7 cellular contexts compared by ENCODE assay signal in the genomic region with DNA sequence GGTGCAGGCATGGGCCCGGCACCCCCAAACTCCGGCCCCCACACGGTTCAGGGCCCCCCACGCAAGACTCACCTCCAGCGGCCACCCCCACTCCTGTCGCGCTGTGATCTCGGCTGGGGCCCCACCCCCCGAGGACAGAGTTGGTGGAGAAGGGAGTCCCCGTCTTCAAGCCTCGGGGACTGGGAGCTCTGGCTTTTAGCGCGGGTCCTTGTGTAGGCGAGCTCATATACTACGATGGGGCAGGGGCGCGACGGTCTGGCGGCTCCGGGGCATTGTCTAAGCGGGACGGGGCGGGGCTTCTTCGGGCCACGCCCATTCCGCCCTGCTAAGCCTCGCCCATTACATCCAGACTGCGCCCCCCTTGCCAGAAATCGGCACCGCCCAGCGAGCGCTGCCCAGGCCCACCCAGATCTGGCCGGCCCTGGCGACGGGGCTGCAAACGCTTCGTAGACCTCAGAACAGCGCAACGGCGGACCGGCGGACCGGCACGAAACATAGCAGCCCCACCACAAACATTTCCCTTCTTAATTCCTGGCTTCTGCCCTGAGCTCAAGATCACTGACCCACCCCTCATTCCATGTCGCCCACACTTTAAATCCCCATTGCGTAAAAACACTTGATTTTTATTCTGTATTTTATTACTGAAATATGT. TPM values are rescaled to one million over a fixed set of nuclear protein-coding genes. Genes with fewer than 3 reads are reported as not detected.
DNase-seq lines count a peak whose midpoint lies in the region; ATAC-seq and TF ChIP-seq lines count a peak whose summit lies in the region.

No MANE protein-coding gene starts in this region.

- peaks cover 5% of the 10 kb centered on the region for H3K9me1 ChIP-seq in IMR-90 (ENCODE audit: insufficient read depth, low read length)

- no TSS peak for BruUV-seq in IMR-90 (replicated peaks; lab: Mats Ljungman, UMichigan)

- in situ Hi-C loops in IMR-90 (cut with MboI; ENCODE audit: low sequenced_read_pairs), result no loop called here

- 2% methylated on average over 11 of the region's 46 CpGs; no CpG with 5 or more reads in 1 of the 2 experiments for WGBS in IMR-90 (ENCODE audit: extremely low coverage in 2 of 2, insufficient read length in 1 of 2), 2 experiments
- WGBS in heart right ventricle, 2 donors, result 2% methylated on average over 46 of the region's 46 CpGs
- whole genome bisulfite sequencing in trophoblast cell (ENCODE audit: extremely low coverage, insufficient coverage, insufficient read length), result no CpG with 5 or more reads among the region's 46 CpGs
- under 1% methylated on average over 46 of the region's 46 CpGs for WGBS in urinary bladder

- no peak overlapping the region for H2BK15ac ChIP-seq in IMR-90 (ENCODE audit: low read depth, low read length)

- H3K23ac ChIP-seq in IMR-90 (ENCODE audit: low read depth, low read length) (no peak overlapping the region), trophoblast cell (ENCODE audit: low read length) (no peak overlapping the region)

- TF ChIP-seq POLR2A in IMR-90 (IDR thresholded peaks at IDR 0.05; ENCODE audit: low read depth, low read length), result no peak

- H3K4me3 ChIP-seq in IMR-90 (ENCODE audit: insufficient read depth, low read depth, low read length) (peak overlapping the region; percentile 85), heart right ventricle (peak overlapping the region; percentile 66 to 95 (median 78)), trophoblast cell (ENCODE audit: low read depth, low read length) (peak overlapping the region; percentile 91), urinary bladder (ENCODE audit: low read depth, low read length) (peak overlapping the region; percentile 52)

- peaks cover 7% of the 10 kb centered on the region for H3K4me1 ChIP-seq in IMR-90 (ENCODE audit: control insufficient read depth, insufficient read depth, low read length)
- peaks cover 12 to 84% (median 57%) of the 10 kb centered on the region in 9 donors for H3K4me1 ChIP-seq in heart right ventricle
- peaks cover 14% of the 10 kb centered on the region in 2 experiments for H3K4me1 ChIP-seq in trophoblast cell (ENCODE audit: control insufficient read depth in 1 of 2, insufficient read depth in 2 of 2, low read length in 2 of 2)
- no peaks in the 10 kb centered on the region for H3K4me1 ChIP-seq in urinary bladder (ENCODE audit: insufficient read depth)

- H2BK12ac ChIP-seq in trophoblast cell (ENCODE audit: low read length), result no peak overlapping the region

- no peak overlapping the region for H2BK20ac ChIP-seq in IMR-90 (ENCODE audit: low read depth, low read length)

- peak; percentile 24 for ATAC-seq in GM18907 (IDR thresholded peaks at IDR 0.05; ENCODE audit: unreplicated experiment)
- ATAC-seq in IMR-90 (ENCODE audit: low read depth), result peak; percentile 82
- peak; percentile 81 to 93 (median 90) for ATAC-seq in heart right ventricle

- H3K36me3 ChIP-seq in IMR-90 (ENCODE audit: control insufficient read depth, insufficient read depth, low read length) (peaks cover 50% of the 10 kb centered on the region), heart right ventricle (peaks cover 0 to 77% (median 46%) of the 10 kb centered on the region in 9 donors), trophoblast cell (ENCODE audit: control insufficient read depth in 1 of 2, insufficient read depth in 2 of 2, low read length in 2 of 2) (peaks cover 45 to 64% of the 10 kb centered on the region in 2 experiments), urinary bladder (ENCODE audit: insufficient read depth) (peaks cover 2% of the 10 kb centered on the region)

- no peak for TF ChIP-seq RAD21 in IMR-90 (IDR thresholded peaks at IDR 0.05; ENCODE audit: low read length)

- H2AFZ ChIP-seq in IMR-90 (replicated peaks; ENCODE audit: low read length, poor library complexity) (peak overlapping the region; percentile 96), trophoblast cell (ENCODE audit: insufficient read depth, low read length, poor library complexity) (peak overlapping the region; percentile 96)

- H3K79me2 ChIP-seq in trophoblast cell (ENCODE audit: control insufficient read depth, insufficient read depth, low read length, poor library complexity), result peaks cover 16% of the 10 kb centered on the region

- H3K79me1 ChIP-seq in IMR-90 (ENCODE audit: low read depth in 1 of 2, low read length in 2 of 2) (peaks cover 0 to 54% of the 10 kb centered on the region in 2 experiments; a peak in 3 of 4 replicates), trophoblast cell (ENCODE audit: low read length) (peaks cover 15% of the 10 kb centered on the region)

- peaks cover 37% of the 10 kb centered on the region for H4K20me1 ChIP-seq in IMR-90 (ENCODE audit: insufficient read depth, low read length)

- H3K9me3 ChIP-seq in IMR-90 (ENCODE audit: control insufficient read depth, insufficient read depth, low read length), result no peaks in the 10 kb centered on the region
- H3K9me3 ChIP-seq in heart right ventricle, result no peaks in the 10 kb centered on the region
- no peaks in the 10 kb centered on the region for H3K9me3 ChIP-seq in trophoblast cell (ENCODE audit: insufficient read depth, low read depth, low read length)

- H3K18ac ChIP-seq in IMR-90 (ENCODE audit: low read depth, low read length) (peak overlapping the region; percentile 18; the same call in 1 of the 2 replicates), trophoblast cell (ENCODE audit: low read length) (peak overlapping the region; percentile 98)

- H3K4ac ChIP-seq in IMR-90 (ENCODE audit: low read depth, low read length), result peak overlapping the region; percentile 92
- peak overlapping the region; percentile 93 for H3K4ac ChIP-seq in trophoblast cell (ENCODE audit: low read depth, low read length)

- no peaks in the 10 kb centered on the region for H3K27me3 ChIP-seq in IMR-90 (ENCODE audit: control insufficient read depth, insufficient read depth, low read length)
- H3K27me3 ChIP-seq in heart right ventricle, result no peaks in the 10 kb centered on the region
- no peaks in the 10 kb centered on the region for H3K27me3 ChIP-seq in trophoblast cell (ENCODE audit: insufficient read depth, low read length)

- POLR2A ChIA-PET in IMR-90 (lab: Charles Lee; ENCODE audit: unreplicated experiment), result interaction anchor here (0.6 to 1.0 kb wide), 5 partner anchors 25 to 190 kb away, joined by 3 to 11 read pairs (median 3); a partner anchor contains a TSS

- peak overlapping the region in 1 of 2 experiments; percentile 75; a peak in 2 of 4 replicates for H4K8ac ChIP-seq in IMR-90 (ENCODE audit: low read depth in 2 of 2, low read length in 2 of 2)
- peak overlapping the region; percentile 98 for H4K8ac ChIP-seq in trophoblast cell (ENCODE audit: low read depth, low read length)

- H3K9ac ChIP-seq in IMR-90 (ENCODE audit: low read depth, low read length), result peak overlapping the region; percentile 81
- peak overlapping the region; percentile 93 for H3K9ac ChIP-seq in trophoblast cell (ENCODE audit: low read length)

- CTCF ChIA-PET in IMR-90 (lab: Yijun Ruan, JAX), result interaction anchor here (0.7 to 0.9 kb wide), 2 partner anchors 20 to 41 kb away, joined by 3 read pairs; no protein-coding TSS in a partner anchor

- H3K27ac ChIP-seq in IMR-90 (ENCODE audit: insufficient read depth, low read length), result peak overlapping the region; percentile 85
- H3K27ac ChIP-seq in angular gyrus (ENCODE audit: low read depth, low read length), result peak overlapping the region; percentile 93
- peak overlapping the region; percentile 93 to 97 (median 94) for H3K27ac ChIP-seq in heart right ventricle
- peak overlapping the region; percentile 95 for H3K27ac ChIP-seq in trophoblast cell (ENCODE audit: low read depth, low read length)
- peak overlapping the region; percentile 87 for H3K27ac ChIP-seq in urinary bladder (ENCODE audit: low read depth)

- no peak overlapping the region; the same call in 1 of the 2 replicates for H3K56ac ChIP-seq in IMR-90 (ENCODE audit: extremely low read depth, insufficient read depth, low read length)

- H2AK9ac ChIP-seq in IMR-90 (replicated peaks; ENCODE audit: low read depth, low read length, poor library complexity), result peak overlapping the region; percentile 99

- H4K12ac ChIP-seq in trophoblast cell (ENCODE audit: low read depth, low read length), result peak overlapping the region; percentile 89

- H2BK5ac ChIP-seq in IMR-90 (ENCODE audit: low read depth, low read length, poor library complexity, severe bottlenecking), result peak overlapping the region; percentile 83
- H2BK5ac ChIP-seq in trophoblast cell (ENCODE audit: low read depth, low read length, poor library complexity), result peak overlapping the region; percentile 97

- intact Hi-C loops in IMR-90 (cut with micrococcal nuclease) (loop anchor here (2.0 kb wide), 3 partner anchors 27 to 101 kb away; a partner anchor contains a TSS), heart right ventricle (cut with DNase I) (loop anchor here in 7 of 10 donors (1.0 to 10.0 kb wide), 7 partner anchors 29 to 105 kb away; a partner anchor contains a TSS)

- TF ChIP-seq CTCF in IMR-90 (conservative IDR thresholded peaks at IDR 0.05; ENCODE audit: low read depth, low read length), result no peak
- peak in 2 of 9 donors; percentile 14 to 22 for TF ChIP-seq CTCF in heart right ventricle (IDR thresholded peaks at IDR 0.05)

- peak overlapping the region; percentile 63 for H3K4me2 ChIP-seq in IMR-90 (ENCODE audit: low read depth, low read length)
- peak overlapping the region; percentile 65 for H3K4me2 ChIP-seq in trophoblast cell (ENCODE audit: low read length)

- H3K14ac ChIP-seq in IMR-90 (replicated peaks; ENCODE audit: low read depth, low read length), result peak overlapping the region; percentile 75
- H3K14ac ChIP-seq in trophoblast cell (ENCODE audit: low read length), result peak overlapping the region; percentile 98

- 0 out of 2 replicates have a peak overlapping the region, but pooled peaks have one; percentile 6 for H2BK120ac ChIP-seq in IMR-90 (ENCODE audit: low read depth, low read length)
- peak overlapping the region; percentile 96 for H2BK120ac ChIP-seq in trophoblast cell (ENCODE audit: insufficient read depth, low read length, poor library complexity)

- dilution Hi-C loops in IMR-90 (cut with HindIII; ENCODE audit: low sequenced_read_pairs, unreplicated experiment), result no loop called here

- H4K91ac ChIP-seq in IMR-90 (ENCODE audit: insufficient read depth, low read depth, low read length), result peak overlapping the region; percentile 56; the same call in 1 of the 2 replicates
- H4K91ac ChIP-seq in trophoblast cell (ENCODE audit: low read depth, low read length), result peak overlapping the region; percentile 99

- peak overlapping the region; percentile 53 for H2AK5ac ChIP-seq in IMR-90 (ENCODE audit: low read depth, low read length)
- H2AK5ac ChIP-seq in trophoblast cell (ENCODE audit: low read length), result peak overlapping the region; percentile 95

- peak overlapping the region; percentile 50; the same call in 1 of the 2 replicates for H4K5ac ChIP-seq in IMR-90 (ENCODE audit: low read depth, low read length)

- DNase-seq in IMR-90 (peak; percentile 85), T follicular helper cell (ENCODE audit: low read depth) (peak; percentile 45), heart right ventricle (peak; percentile 92 to 93), trophoblast cell (peak; percentile 65 to 77)

RNA-seq across cellular contexts. Expression of a gene that starts 1.0 kb away (rescaled TPM):
- total RNA-seq in IMR-90 (2012; rRNA removed), result 40.0 and 40.7 TPM in 2 replicates
- polyA plus RNA-seq in IMR-90 (2012; rRNA removed), result 57.9 and 58.4 TPM in 2 replicates
- 82.7 and 118 TPM in 2 replicates for polyA plus RNA-seq in IMR-90 (2012; cell fraction: cytosol; rRNA removed)
- 29.0 and 72.3 TPM in 2 replicates for polyA plus RNA-seq in IMR-90 (2012; cell fraction: nucleus; rRNA removed; ENCODE audit: low replicate concordance)
- total RNA-seq in heart right ventricle, result 10 to 100 TPM; 35.2 to 61.6 (median 51.5) TPM
- polyA plus RNA-seq in heart right ventricle, result 100 to 1,000 TPM in 1 of 2 donors, 10 to 100 TPM in 1; 96.4 to 117 TPM
- polyA plus RNA-seq in trophoblast cell (2013), result 85.4 and 87.3 TPM in 2 replicates
- total RNA-seq in urinary bladder, result 81.6 TPM
- 115 TPM for polyA plus RNA-seq in urinary bladder

RNA-seq across cellular contexts. Expression of a gene that starts 6.2 kb away (rescaled TPM):
- total RNA-seq in IMR-90 (2012; rRNA removed), result 992 and 1,185 TPM in 2 replicates
- 692 and 706 TPM in 2 replicates for polyA plus RNA-seq in IMR-90 (2012; rRNA removed)
- 504 and 583 TPM in 2 replicates for polyA plus RNA-seq in IMR-90 (2012; cell fraction: cytosol; rRNA removed)
- polyA plus RNA-seq in IMR-90 (2012; cell fraction: nucleus; rRNA removed; ENCODE audit: low replicate concordance), result 164 and 178 TPM in 2 replicates
- total RNA-seq in heart right ventricle, result 100 to 1,000 TPM in 2 of 10 donors, 10 to 100 TPM in 8; 64.5 to 219 (median 87.9) TPM
- polyA plus RNA-seq in heart right ventricle, result 100 to 1,000 TPM in 1 of 2 donors, 10 to 100 TPM in 1; 51.1 to 400 TPM
- polyA plus RNA-seq in trophoblast cell (2013), result 276 and 291 TPM in 2 replicates
- total RNA-seq in urinary bladder, result 200 TPM
- 303 TPM for polyA plus RNA-seq in urinary bladder

RNA-seq across cellular contexts. Expression of a gene that starts 6.9 kb away (rescaled TPM):
- total RNA-seq in IMR-90 (2012; rRNA removed) (not detected in 2 replicates), heart right ventricle (under 1 TPM in 7 of 10 donors, not detected in 3; 0.11 to 0.97 (median 0.27) TPM), urinary bladder (0.32 TPM)
- polyA plus RNA-seq in IMR-90 (2012; rRNA removed) (not detected in 2 replicates), heart right ventricle (under 1 TPM; 0.13 to 0.37 TPM), urinary bladder (0.62 TPM)
- polyA plus RNA-seq in IMR-90 (2012; cell fraction: cytosol; rRNA removed), result not detected in 2 replicates
- polyA plus RNA-seq in IMR-90 (2012; cell fraction: nucleus; rRNA removed; ENCODE audit: low replicate concordance), result 0.03 TPM in 1 of 2 replicates, not detected in the other
- 0.31 and 0.39 TPM in 2 replicates for polyA plus RNA-seq in trophoblast cell (2013)

RNA-seq across cellular contexts. Expression of a gene that starts 8.6 kb away (rescaled TPM):
- total RNA-seq in IMR-90 (2012; rRNA removed) (not detected in 2 replicates), heart right ventricle (not detected), urinary bladder (not detected)
- polyA plus RNA-seq in IMR-90 (2012; rRNA removed) (not detected in 2 replicates), heart right ventricle (not detected), urinary bladder (not detected)
- not detected in 2 replicates for polyA plus RNA-seq in IMR-90 (2012; cell fraction: cytosol; rRNA removed)
- 0.26 and 0.48 TPM in 2 replicates for polyA plus RNA-seq in IMR-90 (2012; cell fraction: nucleus; rRNA removed; ENCODE audit: low replicate concordance)
- polyA plus RNA-seq in trophoblast cell (2013), result 11.8 and 13.2 TPM in 2 replicates

RNA-seq across cellular contexts. Expression of a gene that starts 9.7 kb away (rescaled TPM):
- total RNA-seq in IMR-90 (2012; rRNA removed) (4.7 and 5.6 TPM in 2 replicates), heart right ventricle (1 to 10 TPM in 8 of 10 donors, under 1 TPM in 2; 0.89 to 4.3 (median 2.6) TPM), urinary bladder (14.8 TPM)
- polyA plus RNA-seq in IMR-90 (2012; rRNA removed) (14.5 and 15.7 TPM in 2 replicates), heart right ventricle (1 to 10 TPM in 1 of 2 donors, under 1 TPM in 1; 0.97 to 6.1 TPM), urinary bladder (2.9 TPM)
- polyA plus RNA-seq in IMR-90 (2012; cell fraction: cytosol; rRNA removed), result 2.4 and 9.8 TPM in 2 replicates
- polyA plus RNA-seq in IMR-90 (2012; cell fraction: nucleus; rRNA removed; ENCODE audit: low replicate concordance), result 112 and 132 TPM in 2 replicates
- 7.3 and 7.7 TPM in 2 replicates for polyA plus RNA-seq in trophoblast cell (2013)

Comparison
In these comparisons a context has a peak if more than half of its experiments do, and no peak if none do; other contexts are left out.
1. Peak in every context shown above with its lines: DNase-seq, ATAC-seq, H3K4me3 ChIP-seq and H3K27ac ChIP-seq.
2. ATAC-seq: peak in every context shown above with its lines; median percentile 90 in heart right ventricle; 82 in IMR-90; 24 in GM18907.